In genomic region chr6:3592371-3592941, GRCh38 we compare ENCODE assay signal across 11 cellular contexts.
DNase-seq lines count a peak whose midpoint lies in the region; ATAC-seq and TF ChIP-seq lines count a peak whose summit lies in the region.
"Had no signal": no experiment of that assay in that cellular context is flagged by ENCODE, and none has a peak within 500 bp of the region (broad histone marks: within the 10 kb centered on the region; RNA-seq: fewer than 3 reads in every experiment).

No MANE protein-coding gene starts in this region.

- peaks cover 4% of the 10 kb centered on the region for H3K9me3 Mint-ChIP-seq in activated CD4-positive, alpha-beta memory T cell treated with anti-CD3 and anti-CD28 coated beads for 36 hours

- H3K9me3 ChIP-seq in IMR-90 (ENCODE audit: control insufficient read depth, insufficient read depth, low read length), result peaks cover 3% of the 10 kb centered on the region
- H3K9me3 ChIP-seq in SJCRH30 (replicated peaks), result no peaks in the 10 kb centered on the region
- H3K9me3 ChIP-seq: uterus had no signal

- H2BK15ac ChIP-seq in IMR-90 (ENCODE audit: low read depth, low read length), result no peak overlapping the region

- no peak overlapping the region for H3K14ac ChIP-seq in IMR-90 (replicated peaks; ENCODE audit: low read depth, low read length)

- dilution Hi-C loops in IMR-90 (cut with HindIII; ENCODE audit: low sequenced_read_pairs, unreplicated experiment), result no loop called here

- peak overlapping the region; percentile 88 for H3K27ac ChIP-seq in ACC112 (ENCODE audit: low read depth, low read length)
- peak overlapping the region; percentile 6; the same call in 1 of the 2 replicates for H3K27ac ChIP-seq in IMR-90 (ENCODE audit: insufficient read depth, low read length)
- no peak overlapping the region for H3K27ac ChIP-seq in SJCRH30
- H3K27ac ChIP-seq: BLaER1 had no signal

- peaks cover 19% of the 10 kb centered on the region for H3K4me1 ChIP-seq in ACC112 (ENCODE audit: control insufficient read depth, insufficient read depth, low read length, unreplicated experiment)
- peaks cover 4% of the 10 kb centered on the region; the same call in 1 of the 2 replicates for H3K4me1 ChIP-seq in IMR-90 (ENCODE audit: control insufficient read depth, insufficient read depth, low read length)
- H3K4me1 ChIP-seq in SJCRH30, result no peaks in the 10 kb centered on the region
- H3K4me1 ChIP-seq: BLaER1, uterus had no signal

- peaks cover 9% of the 10 kb centered on the region for H3K27me3 Mint-ChIP-seq in activated CD4-positive, alpha-beta memory T cell treated with anti-CD3 and anti-CD28 coated beads for 36 hours

- H2AK5ac ChIP-seq in IMR-90 (ENCODE audit: low read depth, low read length), result no peak overlapping the region

- H4K8ac ChIP-seq in IMR-90 (ENCODE audit: low read depth in 2 of 2, low read length in 2 of 2), result peak overlapping the region in 1 of 2 experiments; percentile 26; a peak in 2 of 4 replicates

- DNase-seq in IMR-90, result peak; percentile 93
- DNase-seq in amniotic epithelial cell (ENCODE audit: low read depth), result peak; percentile 99
- peak; percentile 87 for DNase-seq in kidney glomerular epithelial cell (lab: John Stamatoyannopoulos, UW)
- DNase-seq in SJCRH30, result no peak
- DNase-seq in activated CD4-positive, alpha-beta memory T cell treated with anti-CD3 and anti-CD28 coated beads for 36 hours, result no peak
- DNase-seq: sigmoid colon had no signal

- peak overlapping the region; percentile 5; the same call in 1 of the 2 replicates for H2BK20ac ChIP-seq in IMR-90 (ENCODE audit: low read depth, low read length)

- BruUV-seq in IMR-90 (replicated peaks; lab: Mats Ljungman, UMichigan), result no TSS peak

- peak overlapping the region; percentile 40 for H3K18ac ChIP-seq in IMR-90 (ENCODE audit: low read depth, low read length)

- in situ Hi-C loops in IMR-90 (cut with MboI; ENCODE audit: low sequenced_read_pairs), result no loop called here

- H2AFZ ChIP-seq in ACC112 (ENCODE audit: low read length, unreplicated experiment) (no peak overlapping the region), IMR-90 (replicated peaks; ENCODE audit: low read length, poor library complexity) (peak overlapping the region; percentile 9)

- TF ChIP-seq POLR2A in IMR-90 (IDR thresholded peaks at IDR 0.05; ENCODE audit: low read depth, low read length), result no peak

- no peaks in the 10 kb centered on the region for H3K79me1 ChIP-seq in IMR-90 (ENCODE audit: low read depth in 1 of 2, low read length in 2 of 2)

- H2AK9ac ChIP-seq in IMR-90 (replicated peaks; ENCODE audit: low read depth, low read length, poor library complexity), result no peak overlapping the region

- H3K4me1 Mint-ChIP-seq in activated CD4-positive, alpha-beta memory T cell treated with anti-CD3 and anti-CD28 coated beads for 36 hours (ENCODE audit: low read depth), result no peaks in the 10 kb centered on the region

- TF ChIP-seq RAD21 in IMR-90 (IDR thresholded peaks at IDR 0.05; ENCODE audit: low read length), result no peak

- H3K23ac ChIP-seq in IMR-90 (ENCODE audit: low read depth, low read length), result no peak overlapping the region

- no peaks in the 10 kb centered on the region for H4K20me1 ChIP-seq in IMR-90 (ENCODE audit: insufficient read depth, low read length)
- H4K20me1 ChIP-seq: BLaER1 had no signal

- no peak overlapping the region for H3K56ac ChIP-seq in IMR-90 (ENCODE audit: extremely low read depth, insufficient read depth, low read length)

- 0 out of 2 replicates have a peak overlapping the region, but pooled peaks have one; percentile 1 for H4K91ac ChIP-seq in IMR-90 (ENCODE audit: insufficient read depth, low read depth, low read length)

- H3K36me3 ChIP-seq in ACC112 (ENCODE audit: insufficient read depth, low read length) (peaks cover 4% of the 10 kb centered on the region; the same call in 1 of the 2 replicates), IMR-90 (ENCODE audit: control insufficient read depth, insufficient read depth, low read length) (no peaks in the 10 kb centered on the region), SJCRH30 (no peaks in the 10 kb centered on the region)
- H3K36me3 ChIP-seq: BLaER1, sigmoid colon, uterus had no signal

- H2BK5ac ChIP-seq in IMR-90 (ENCODE audit: low read depth, low read length, poor library complexity, severe bottlenecking), result peak overlapping the region; percentile 27

- H2BK120ac ChIP-seq in IMR-90 (ENCODE audit: low read depth, low read length), result peak overlapping the region; percentile 15; the same call in 1 of the 2 replicates

- H3K79me2 ChIP-seq in ACC112 (ENCODE audit: control insufficient read depth, insufficient read depth, low read length, unreplicated experiment), result no peaks in the 10 kb centered on the region

- POLR2A ChIA-PET in IMR-90 (lab: Charles Lee; ENCODE audit: unreplicated experiment), result interaction anchor here (0.6 kb wide), 1 partner anchor 242 kb away, joined by 3 read pairs; no protein-coding TSS in a partner anchor
- POLR2A ChIA-PET in activated CD4-positive, alpha-beta memory T cell treated with anti-CD3 and anti-CD28 coated beads for 36 hours (lab: Charles Lee), result no interaction called here

- no peak overlapping the region for H3K4ac ChIP-seq in IMR-90 (ENCODE audit: low read depth, low read length)

- no peak overlapping the region for H3K4me3 ChIP-seq in ACC112 (ENCODE audit: low read depth, low read length)
- no peak overlapping the region for H3K4me3 ChIP-seq in IMR-90 (ENCODE audit: insufficient read depth, low read depth, low read length)
- H3K4me3 ChIP-seq in SJCRH30, result no peak overlapping the region
- H3K4me3 ChIP-seq: BLaER1, sigmoid colon, uterus had no signal

- CTCF ChIA-PET in IMR-90 (lab: Yijun Ruan, JAX), result no interaction called here
- CTCF ChIA-PET in activated CD4-positive, alpha-beta memory T cell treated with anti-CD3 and anti-CD28 coated beads for 36 hours (lab: Charles Lee), result no interaction called here

- no peak overlapping the region for H4K5ac ChIP-seq in IMR-90 (ENCODE audit: low read depth, low read length)

- no peak overlapping the region for H3K9ac ChIP-seq in IMR-90 (ENCODE audit: low read depth, low read length)
- H3K9ac ChIP-seq: BLaER1 had no signal

- no peak for TF ChIP-seq CTCF in IMR-90 (conservative IDR thresholded peaks at IDR 0.05; ENCODE audit: low read depth, low read length)

- H3K27me3 ChIP-seq in ACC112 (ENCODE audit: insufficient read depth, low read length), result no peaks in the 10 kb centered on the region
- H3K27me3 ChIP-seq in IMR-90 (ENCODE audit: control insufficient read depth, insufficient read depth, low read length), result peaks cover 14% of the 10 kb centered on the region
- H3K27me3 ChIP-seq in SJCRH30, result no peaks in the 10 kb centered on the region
- H3K27me3 ChIP-seq: BLaER1, sigmoid colon, uterus had no signal

- intact Hi-C loops in IMR-90 (cut with micrococcal nuclease), result no loop called here
- intact Hi-C loops in activated CD4-positive, alpha-beta memory T cell treated with anti-CD3 and anti-CD28 coated beads for 36 hours (cut with micrococcal nuclease), result no loop called here

- H3K36me3 Mint-ChIP-seq in activated CD4-positive, alpha-beta memory T cell treated with anti-CD3 and anti-CD28 coated beads for 36 hours, result no peaks in the 10 kb centered on the region

- H3K9me1 ChIP-seq in IMR-90 (ENCODE audit: insufficient read depth, low read length), result peaks cover 3% of the 10 kb centered on the region; the same call in 1 of the 2 replicates

- WGBS in IMR-90 (ENCODE audit: extremely low coverage in 2 of 2, insufficient read length in 1 of 2), 2 experiments, result 100% methylated on average over 1 of the region's 7 CpGs; no CpG with 5 or more reads in 1 of the 2 experiments

- H3K4me3 Mint-ChIP-seq in activated CD4-positive, alpha-beta memory T cell treated with anti-CD3 and anti-CD28 coated beads for 36 hours, result no peak overlapping the region

- H3K4me2 ChIP-seq in IMR-90 (ENCODE audit: low read depth, low read length), result peak overlapping the region; percentile 15
- H3K4me2 ChIP-seq: BLaER1 had no signal

- no peak overlapping the region for H3K27ac Mint-ChIP-seq in activated CD4-positive, alpha-beta memory T cell treated with anti-CD3 and anti-CD28 coated beads for 36 hours

- peak; percentile 87 for ATAC-seq in IMR-90 (ENCODE audit: low read depth)
- ATAC-seq in GM18517 (IDR thresholded peaks at IDR 0.05; ENCODE audit: unreplicated experiment), result no peak
- no peak for ATAC-seq in HG02610 (IDR thresholded peaks at IDR 0.05; ENCODE audit: unreplicated experiment)

TF ChIP-seq in IMR-90, 13 proteins besides CTCF, POLR2A, EP300 and RAD21 (continues in another document):
- TF ChIP-seq MXI1 (IDR thresholded peaks at IDR 0.05; ENCODE audit: borderline replicate concordance, low read depth, low read length), result no peak
- TF ChIP-seq MAZ (IDR thresholded peaks at IDR 0.05; ENCODE audit: borderline replicate concordance, low read depth, low read length), result peak; percentile 39; the same call in 1 of the 2 replicates
- peak; percentile 78 for TF ChIP-seq MAFK (IDR thresholded peaks at IDR 0.05; ENCODE audit: low read depth, low read length)
- no peak for TF ChIP-seq USF2 (IDR thresholded peaks at IDR 0.05; ENCODE audit: low read depth, low read length)
- no peak for TF ChIP-seq ELK1 (IDR thresholded peaks at IDR 0.05; ENCODE audit: borderline replicate concordance, low read depth, low read length)
- no peak; the same call in none of the 2 replicates for TF ChIP-seq BHLHE40 (IDR thresholded peaks at IDR 0.05; ENCODE audit: low read depth, low read length)
- TF ChIP-seq SMC3 (IDR thresholded peaks at IDR 0.05; ENCODE audit: low read depth, low read length), result no peak; the same call in 1 of the 2 replicates
- TF ChIP-seq FOS (IDR thresholded peaks at IDR 0.05; ENCODE audit: low read depth, low read length), result peak; percentile 51; the same call in 1 of the 2 replicates
- TF ChIP-seq CEBPB (IDR thresholded peaks at IDR 0.05; ENCODE audit: low read depth, low read length), result peak; percentile 98
- TF ChIP-seq RCOR1 (IDR thresholded peaks at IDR 0.05; ENCODE audit: insufficient replicate concordance, low read length), result no peak
- TF ChIP-seq RFX5 (IDR thresholded peaks at IDR 0.05; ENCODE audit: low read depth, low read length), result peak; percentile 70

Comparison
In these comparisons a context has a peak if more than half of its experiments do, and no peak if none do; other contexts are left out.
1. DNase-seq: peak in IMR-90 (single experiment), amniotic epithelial cell (single experiment) and kidney glomerular epithelial cell (single experiment); none in SJCRH30 (0 of 2) and activated CD4-positive, alpha-beta memory T cell treated with anti-CD3 and anti-CD28 coated beads for 36 hours (single experiment).